In the genomic region with DNA sequence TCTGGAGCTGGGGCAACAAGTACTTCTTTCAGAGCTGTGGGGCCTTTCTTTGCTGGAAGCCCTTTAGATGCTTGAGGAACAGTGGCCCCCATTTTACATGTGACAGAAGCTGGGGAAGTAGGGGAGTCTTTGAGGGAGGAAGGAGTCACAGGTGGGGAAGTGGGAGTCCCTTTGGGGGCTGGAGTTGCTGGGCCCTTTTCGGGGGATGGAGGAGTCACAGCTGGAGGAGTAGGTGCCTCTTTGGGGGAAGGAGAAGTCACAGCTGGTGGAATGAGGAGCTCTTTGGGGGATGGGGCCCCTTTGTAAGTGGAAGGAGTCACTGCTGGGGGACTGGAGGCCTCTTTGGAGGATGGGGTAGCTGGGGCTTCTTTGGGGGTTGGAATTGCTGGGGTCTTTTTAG, we compare ENCODE assay signal across 11 cellular contexts. TPM values are rescaled to one million over a fixed set of nuclear protein-coding genes. Genes with fewer than 3 reads are reported as not detected.
DNase-seq lines count a peak whose midpoint lies in the region; ATAC-seq and TF ChIP-seq lines count a peak whose summit lies in the region.
"Had no signal": no experiment of that assay in that cellular context is flagged by ENCODE, and none has a peak within 500 bp of the region (broad histone marks: within the 10 kb centered on the region; RNA-seq: fewer than 3 reads in every experiment).

No MANE protein-coding gene starts in this region.

- H3K27ac Mint-ChIP-seq in CD4-positive, alpha-beta memory T cell: peak overlapping the region in 6 of 7 donors; percentile 40 to 78 (median 56)
- H3K27ac Mint-ChIP-seq in IgD-negative memory B cell (peak overlapping the region; percentile 6 to 93 (median 31)), nephron progenitor cell (peak overlapping the region; percentile 91)
- H3K27ac Mint-ChIP-seq in activated naive CD8-positive, alpha-beta T cell treated with anti-CD3 and anti-CD28 coated beads, Interleukin-2, amount 50 U/mL, for 24 hours: peak overlapping the region; percentile 84

- intact Hi-C loops in CD4-positive, alpha-beta memory T cell (cut with micrococcal nuclease): no loop called here
- intact Hi-C loops in esophagus squamous epithelium (cut with DNase I): no loop called here

- H3K4me1 ChIP-seq in CD4-positive, alpha-beta memory T cell (ENCODE audit: insufficient read depth, low read length): peaks cover 48% of the 10 kb centered on the region
- peaks cover 30 to 73% (median 55%) of the 10 kb centered on the region in 3 donors for H3K4me1 ChIP-seq in esophagus squamous epithelium

- H3K9me3 Mint-ChIP-seq in CD4-positive, alpha-beta memory T cell: peaks cover 0 to 2% (median 0%) of the 10 kb centered on the region in 8 donors
- no peaks in the 10 kb centered on the region for H3K9me3 Mint-ChIP-seq in IgD-negative memory B cell
- no peaks in the 10 kb centered on the region for H3K9me3 Mint-ChIP-seq in activated naive CD8-positive, alpha-beta T cell treated with anti-CD3 and anti-CD28 coated beads, Interleukin-2, amount 50 U/mL, for 24 hours
- H3K9me3 Mint-ChIP-seq in nephron progenitor cell: no peaks in the 10 kb centered on the region

- H3K27ac ChIP-seq in CD4-positive, alpha-beta memory T cell (ENCODE audit: low read depth, low read length): no peak overlapping the region
- no peak overlapping the region for H3K27ac ChIP-seq in esophagus squamous epithelium
- H3K27ac ChIP-seq: epithelial cell of prostate had no signal

- TF ChIP-seq CTCF in nephron progenitor cell (IDR thresholded peaks at IDR 0.05) (no peak), esophagus squamous epithelium (IDR thresholded peaks at IDR 0.05) (no peak)

- peaks cover 79% of the 10 kb centered on the region for H3K36me3 ChIP-seq in CD4-positive, alpha-beta memory T cell (ENCODE audit: insufficient read depth, low read length)
- H3K36me3 ChIP-seq in esophagus squamous epithelium: peaks cover 12 to 100% (median 46%) of the 10 kb centered on the region in 3 donors

- no peak overlapping the region for H3K4me3 Mint-ChIP-seq in CD4-positive, alpha-beta memory T cell
- peak overlapping the region in 1 of 4 donors; percentile 32 for H3K4me3 Mint-ChIP-seq in IgD-negative memory B cell
- H3K4me3 Mint-ChIP-seq in activated naive CD8-positive, alpha-beta T cell treated with anti-CD3 and anti-CD28 coated beads, Interleukin-2, amount 50 U/mL, for 24 hours: no peak overlapping the region
- H3K4me3 Mint-ChIP-seq in nephron progenitor cell: no peak overlapping the region

- WGBS in esophagus squamous epithelium, 2 donors: 29 to 57% methylated on average over 1 of the region's 1 CpG

- H3K27me3 ChIP-seq in CD4-positive, alpha-beta memory T cell (ENCODE audit: insufficient read depth, low read length): no peaks in the 10 kb centered on the region
- no peaks in the 10 kb centered on the region for H3K27me3 ChIP-seq in esophagus squamous epithelium
- H3K27me3 ChIP-seq: MG63 had no signal

- TF ChIP-seq POLR2A in esophagus squamous epithelium (IDR thresholded peaks at IDR 0.05): no peak

- H3K9me3 ChIP-seq in CD4-positive, alpha-beta memory T cell (ENCODE audit: control insufficient read depth in 1 of 2, low read length in 2 of 2): no peaks in the 10 kb centered on the region
- H3K9me3 ChIP-seq in esophagus squamous epithelium: no peaks in the 10 kb centered on the region
- H3K9me3 ChIP-seq: MG63 had no signal

- no peaks in the 10 kb centered on the region for H3K27me3 Mint-ChIP-seq in CD4-positive, alpha-beta memory T cell
- H3K27me3 Mint-ChIP-seq in IgD-negative memory B cell (no peaks in the 10 kb centered on the region), nephron progenitor cell (ENCODE audit: low read depth, poor library complexity) (peaks cover 4% of the 10 kb centered on the region)
- no peaks in the 10 kb centered on the region for H3K27me3 Mint-ChIP-seq in activated naive CD8-positive, alpha-beta T cell treated with anti-CD3 and anti-CD28 coated beads, Interleukin-2, amount 50 U/mL, for 24 hours

- H3K4me3 ChIP-seq in CD4-positive, alpha-beta memory T cell (ENCODE audit: low read length in 2 of 2): no peak overlapping the region
- H3K4me3 ChIP-seq in esophagus squamous epithelium: no peak overlapping the region
- H3K4me3 ChIP-seq: MG63 had no signal

- CTCF ChIA-PET in CD4-positive, alpha-beta memory T cell (lab: Charles Lee; ENCODE audit: partially characterized antibody): no interaction called here

- H3K36me3 Mint-ChIP-seq in CD4-positive, alpha-beta memory T cell: peaks cover 63 to 81% of the 10 kb centered on the region in 2 donors
- H3K36me3 Mint-ChIP-seq in IgD-negative memory B cell: peaks cover 14% of the 10 kb centered on the region
- H3K36me3 Mint-ChIP-seq in activated naive CD8-positive, alpha-beta T cell treated with anti-CD3 and anti-CD28 coated beads, Interleukin-2, amount 50 U/mL, for 24 hours (ENCODE audit: low read depth): peaks cover 77% of the 10 kb centered on the region
- peaks cover 85% of the 10 kb centered on the region for H3K36me3 Mint-ChIP-seq in nephron progenitor cell (ENCODE audit: low read depth)

- DNase-seq in CD4-positive, alpha-beta memory T cell: no peak
- no peak for DNase-seq in activated naive CD8-positive, alpha-beta T cell treated with anti-CD3 and anti-CD28 coated beads, Interleukin-2, amount 50 U/mL, for 24 hours
- DNase-seq in nephron progenitor cell (no peak), esophagus squamous epithelium (lab: John Stamatoyannopoulos, UW) (no peak), H4 (ENCODE audit: low spot score) (no peak), NCI-H69 (lab: John Stamatoyannopoulos, UW) (no peak)
- DNase-seq: HCEC 1CT, MG63, NCI-H510A had no signal

- peaks cover 34 to 47% (median 40%) of the 10 kb centered on the region in 4 donors for H3K4me1 Mint-ChIP-seq in CD4-positive, alpha-beta memory T cell
- H3K4me1 Mint-ChIP-seq in IgD-negative memory B cell (peaks cover 35 to 40% (median 37%) of the 10 kb centered on the region in 3 donors), nephron progenitor cell (peaks cover 48% of the 10 kb centered on the region)
- peaks cover 53% of the 10 kb centered on the region for H3K4me1 Mint-ChIP-seq in activated naive CD8-positive, alpha-beta T cell treated with anti-CD3 and anti-CD28 coated beads, Interleukin-2, amount 50 U/mL, for 24 hours

- POLR2A ChIA-PET in CD4-positive, alpha-beta memory T cell (lab: Charles Lee; ENCODE audit: partially characterized antibody): interaction anchor here (1.2 to 13.9 kb wide), 3 partner anchors 9 to 35 kb away, joined by 3 to 247 read pairs (median 8); partner anchors contain the start of genes NACA and PTGES3

- no peak for ATAC-seq in activated naive CD8-positive, alpha-beta T cell treated with anti-CD3 and anti-CD28 coated beads, Interleukin-2, amount 50 U/mL, for 24 hours

RNA-seq across cellular contexts. Expression of gene NACA, which starts 8.6 kb away (rescaled TPM):
- 1,000 to 10,000 TPM; 1,184 to 1,255 TPM for total RNA-seq in CD4-positive, alpha-beta memory T cell
- polyA plus RNA-seq in CD4-positive, alpha-beta memory T cell: 1,000 to 10,000 TPM; 1,025 to 1,184 TPM
- 1,127 TPM for polyA plus RNA-seq in IgD-negative memory B cell
- 1,000 to 10,000 TPM; 1,083 to 1,907 (median 1,546) TPM for total RNA-seq in esophagus squamous epithelium
- total RNA-seq in H4 (2014; rRNA removed; shearing (Covaris generic)): 1,775 and 1,870 TPM in 2 replicates

RNA-seq across cellular contexts. Expression of gene PTGES3, which starts 28.4 kb away (rescaled TPM):
- 100 to 1,000 TPM; 191 to 195 TPM for total RNA-seq in CD4-positive, alpha-beta memory T cell
- 100 to 1,000 TPM; 261 to 353 TPM for polyA plus RNA-seq in CD4-positive, alpha-beta memory T cell
- 246 TPM for polyA plus RNA-seq in IgD-negative memory B cell
- total RNA-seq in esophagus squamous epithelium: 100 to 1,000 TPM in 2 of 4 donors, 10 to 100 TPM in 2; 61.9 to 157 (median 100) TPM
- total RNA-seq in H4 (2014; rRNA removed; shearing (Covaris generic)): 139 and 202 TPM in 2 replicates

RNA-seq across cellular contexts. Expression of gene PRIM1, which starts 35.7 kb away (rescaled TPM):
- 10 to 100 TPM; 30.2 to 34.3 TPM for total RNA-seq in CD4-positive, alpha-beta memory T cell
- 10 to 100 TPM; 45.0 to 46.9 TPM for polyA plus RNA-seq in CD4-positive, alpha-beta memory T cell
- polyA plus RNA-seq in IgD-negative memory B cell: 38.0 TPM
- 10 to 100 TPM in 2 of 4 donors, 1 to 10 TPM in 2; 3.7 to 30.3 (median 10.6) TPM for total RNA-seq in esophagus squamous epithelium
- total RNA-seq in H4 (2014; rRNA removed; shearing (Covaris generic)): 51.1 and 51.7 TPM in 2 replicates

RNA-seq across cellular contexts. Expression of gene HSD17B6, which starts 46.7 kb away (rescaled TPM):
- 1 to 10 TPM in 1 of 2 experiments, under 1 TPM in 1; 0.78 to 1.9 TPM for total RNA-seq in CD4-positive, alpha-beta memory T cell
- polyA plus RNA-seq in CD4-positive, alpha-beta memory T cell: 1 to 10 TPM; 1.6 to 2.2 TPM
- 1.7 TPM for polyA plus RNA-seq in IgD-negative memory B cell
- 10 to 100 TPM in 1 of 4 donors, 1 to 10 TPM in 1, under 1 TPM in 1, not detected in 1; 0.88 to 13.2 (median 5.6) TPM for total RNA-seq in esophagus squamous epithelium
- 1.1 and 1.3 TPM in 2 replicates for total RNA-seq in H4 (2014; rRNA removed; shearing (Covaris generic))

Comparison
In these comparisons a context has a peak if more than half of its experiments do, and no peak if none do; other contexts are left out.
1. H3K27ac Mint-ChIP-seq: peak in every context shown above with its lines; median percentile 91 in nephron progenitor cell; 84 in activated naive CD8-positive, alpha-beta T cell treated with anti-CD3 and anti-CD28 coated beads, Interleukin-2, amount 50 U/mL, for 24 hours; 56 in CD4-positive, alpha-beta memory T cell; 31 in IgD-negative memory B cell.